In the genomic region with DNA sequence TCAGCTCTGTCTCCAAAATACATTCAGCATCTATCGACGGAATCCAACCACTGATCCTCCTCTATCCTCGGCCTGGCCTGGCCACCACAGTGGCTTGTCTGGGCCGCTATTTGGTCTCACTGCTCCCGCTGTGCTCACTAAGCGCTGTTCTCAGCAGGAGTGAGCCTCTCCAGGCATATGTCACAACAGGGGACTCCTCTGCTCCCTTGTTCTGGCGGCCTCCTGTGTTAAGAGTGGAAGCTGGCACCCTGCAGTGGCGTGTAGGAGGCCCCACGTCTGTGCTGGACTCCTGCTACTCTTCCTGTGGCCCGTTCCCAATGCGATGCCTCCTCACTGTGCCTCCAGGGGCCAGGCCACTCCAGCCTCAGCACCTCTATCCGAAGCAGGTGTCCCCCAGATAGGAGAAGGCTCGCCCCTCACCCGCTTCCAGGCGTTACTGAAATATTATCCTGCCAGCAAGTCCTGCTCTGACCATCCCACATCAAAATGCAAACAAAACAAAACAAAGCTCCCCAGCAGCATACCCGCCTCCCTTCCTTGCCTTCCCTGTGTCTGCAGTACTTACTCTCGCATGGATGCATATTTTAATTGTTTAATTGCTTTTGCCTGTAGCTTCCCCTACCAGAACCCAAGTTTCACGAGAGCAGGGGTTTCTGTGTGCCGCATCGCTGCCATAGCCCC, we compare ENCODE assay signal across 2 cellular contexts.
TF ChIP-seq lines count a peak whose summit lies in the region.

No MANE protein-coding gene starts in this region.

TF ChIP-seq in GM23338, 12 proteins besides CTCF, POLR2A, EP300 and RAD21:
- TF ChIP-seq ZNF331 (CRISPR knock-in tag; IDR thresholded peaks at IDR 0.05; ENCODE audit: low read depth), result no peak
- TF ChIP-seq EZH2phosphoT487 (IDR thresholded peaks at IDR 0.05; ENCODE audit: unreplicated experiment), result no peak

TF ChIP-seq in K562, 482 proteins besides CTCF, POLR2A, EP300 and RAD21:
- TF ChIP-seq, protein P1, sequence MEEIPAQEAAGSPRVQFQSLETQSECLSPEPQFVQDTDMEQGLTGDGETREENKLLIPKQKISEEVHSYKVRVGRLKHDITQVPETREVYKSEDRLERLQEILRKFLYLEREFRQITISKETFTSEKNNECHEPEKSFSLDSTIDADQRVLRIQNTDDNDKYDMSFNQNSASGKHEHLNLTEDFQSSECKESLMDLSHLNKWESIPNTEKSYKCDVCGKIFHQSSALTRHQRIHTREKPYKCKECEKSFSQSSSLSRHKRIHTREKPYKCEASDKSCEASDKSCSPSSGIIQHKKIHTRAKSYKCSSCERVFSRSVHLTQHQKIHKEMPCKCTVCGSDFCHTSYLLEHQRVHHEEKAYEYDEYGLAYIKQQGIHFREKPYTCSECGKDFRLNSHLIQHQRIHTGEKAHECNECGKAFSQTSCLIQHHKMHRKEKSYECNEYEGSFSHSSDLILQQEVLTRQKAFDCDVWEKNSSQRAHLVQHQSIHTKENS (CRISPR knock-in tag; IDR thresholded peaks at IDR 0.05), result no peak
- TF ChIP-seq, protein P2, sequence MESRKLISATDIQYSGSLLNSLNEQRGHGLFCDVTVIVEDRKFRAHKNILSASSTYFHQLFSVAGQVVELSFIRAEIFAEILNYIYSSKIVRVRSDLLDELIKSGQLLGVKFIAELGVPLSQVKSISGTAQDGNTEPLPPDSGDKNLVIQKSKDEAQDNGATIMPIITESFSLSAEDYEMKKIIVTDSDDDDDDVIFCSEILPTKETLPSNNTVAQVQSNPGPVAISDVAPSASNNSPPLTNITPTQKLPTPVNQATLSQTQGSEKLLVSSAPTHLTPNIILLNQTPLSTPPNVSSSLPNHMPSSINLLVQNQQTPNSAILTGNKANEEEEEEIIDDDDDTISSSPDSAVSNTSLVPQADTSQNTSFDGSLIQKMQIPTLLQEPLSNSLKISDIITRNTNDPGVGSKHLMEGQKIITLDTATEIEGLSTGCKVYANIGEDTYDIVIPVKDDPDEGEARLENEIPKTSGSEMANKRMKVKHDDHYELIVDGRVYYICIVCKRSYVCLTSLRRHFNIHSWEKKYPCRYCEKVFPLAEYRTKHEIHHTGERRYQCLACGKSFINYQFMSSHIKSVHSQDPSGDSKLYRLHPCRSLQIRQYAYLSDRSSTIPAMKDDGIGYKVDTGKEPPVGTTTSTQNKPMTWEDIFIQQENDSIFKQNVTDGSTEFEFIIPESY (CRISPR knock-in tag; IDR thresholded peaks at IDR 0.05), result peak; percentile 66; the same call in 1 of the 2 replicates
- TF ChIP-seq POLR2G (IDR thresholded peaks at IDR 0.05; ENCODE audit: low read depth, low read length), result peak; percentile 30; the same call in 1 of the 2 replicates
